1 cellular context compared by ENCODE assay signal in genomic region chr4:126395661-126396060, GRCh38.
TF ChIP-seq lines count a peak whose summit lies in the region.

No MANE protein-coding gene starts in this region.

TF ChIP-seq in K562, 482 proteins besides CTCF, POLR2A, EP300 and RAD21 (continued from another document):
- TF ChIP-seq ATF3 (IDR thresholded peaks at IDR 0.05), result peak; percentile 67
- TF ChIP-seq ATF3 (CRISPR knock-in tag; conservative IDR thresholded peaks at IDR 0.05), result no peak
- TF ChIP-seq ZNF3 (CRISPR knock-in tag; IDR thresholded peaks at IDR 0.05), result no peak
- no peak for TF ChIP-seq PHB (CRISPR knock-in tag; IDR thresholded peaks at IDR 0.05)
